Comparison of ENCODE assay signal across 13 cellular contexts in the genomic region with DNA sequence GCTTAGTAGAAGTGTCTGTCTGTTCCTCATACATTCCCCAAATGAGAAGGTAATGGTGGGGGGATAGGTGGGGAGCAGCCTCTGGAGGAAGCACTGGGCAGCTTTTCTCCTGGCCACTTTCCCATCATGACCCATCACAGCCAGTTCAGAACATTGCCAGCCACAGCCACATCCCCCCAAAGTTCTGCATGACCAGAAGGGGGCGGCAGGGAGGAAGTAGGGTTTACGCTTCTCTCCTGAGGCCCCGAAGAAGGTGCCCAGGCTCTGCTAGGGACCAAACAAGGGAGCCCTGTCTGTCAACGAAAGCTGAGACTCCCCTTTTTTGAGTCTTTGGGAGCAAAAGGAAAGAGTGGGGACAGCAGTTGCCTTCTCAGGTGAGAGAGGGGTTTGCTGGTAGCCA. TPM values are rescaled to one million over a fixed set of nuclear protein-coding genes. Genes with fewer than 3 reads are reported as not detected.
DNase-seq lines count a peak whose midpoint lies in the region; ATAC-seq, FAIRE-seq and TF ChIP-seq lines count a peak whose summit lies in the region.
"Had no signal": no experiment of that assay in that cellular context is flagged by ENCODE, and none has a peak within 500 bp of the region (broad histone marks: within the 10 kb centered on the region; RNA-seq: fewer than 3 reads in every experiment).

No MANE protein-coding gene starts in this region.

- WGBS in psoas muscle, 3 donors = 40 to 64% (median 48%) methylated on average over 4 of the region's 4 CpGs

- FAIRE-seq in bronchial epithelial cell (lab: Jason Lieb, UNC) = no peak

- H4K20me1 ChIP-seq in Karpas-422 (ENCODE audit: insufficient read depth, low read depth, low read length) = no peaks in the 10 kb centered on the region

- H3K79me2 ChIP-seq in Karpas-422 (ENCODE audit: low read length) = no peaks in the 10 kb centered on the region

- H3K9ac ChIP-seq in Karpas-422 (ENCODE audit: low read length) = no peak overlapping the region
- H3K9ac ChIP-seq: BLaER1 treated with 17β-estradiol and CSF1 and Interleukin-3, amounts not matched to agents 10 nM and 100 nM had no signal

- H3K4me1 ChIP-seq in Karpas-422 (ENCODE audit: low read length) = no peaks in the 10 kb centered on the region
- peaks cover 83% of the 10 kb centered on the region for H3K4me1 ChIP-seq in psoas muscle
- peaks cover 3% of the 10 kb centered on the region for H3K4me1 ChIP-seq in mucosa of descending colon (ENCODE audit: low read depth)

- TF ChIP-seq CTCF in bronchial epithelial cell (IDR thresholded peaks at IDR 0.05; ENCODE audit: insufficient read depth, low read length, severe bottlenecking) (peak; percentile 18), psoas muscle (IDR thresholded peaks at IDR 0.05) (peak; percentile 16), mucosa of descending colon (IDR thresholded peaks at IDR 0.05) (no peak)

- no peak overlapping the region for H3K4me3 ChIP-seq in Karpas-422 (ENCODE audit: low read length)
- H3K4me3 ChIP-seq in bronchial epithelial cell (ENCODE audit: low read depth, low read length) = no peak overlapping the region
- no peak overlapping the region for H3K4me3 ChIP-seq in psoas muscle
- H3K4me3 ChIP-seq in mucosa of descending colon = no peak overlapping the region
- H3K4me3 ChIP-seq: BLaER1 treated with 17β-estradiol and CSF1 and Interleukin-3, amounts not matched to agents 10 nM and 100 nM had no signal

- no peaks in the 10 kb centered on the region for H3K27me3 ChIP-seq in Karpas-422 (ENCODE audit: low read length)
- H3K27me3 ChIP-seq in bronchial epithelial cell (ENCODE audit: control insufficient read depth, insufficient read depth, low read length) = peaks cover 1% of the 10 kb centered on the region
- H3K27me3 ChIP-seq in psoas muscle (ENCODE audit: insufficient read depth in 3 of 3, low read length in 2 of 3) = no peaks in the 10 kb centered on the region

- H3K9me3 ChIP-seq in Karpas-422 (ENCODE audit: low read length) (no peaks in the 10 kb centered on the region), psoas muscle (no peaks in the 10 kb centered on the region), mucosa of descending colon (no peaks in the 10 kb centered on the region)
- H3K9me3 ChIP-seq: BLaER1 treated with 17β-estradiol and CSF1 and Interleukin-3, amounts not matched to agents 10 nM and 100 nM had no signal

- H3K27ac ChIP-seq in Karpas-422 (ENCODE audit: low read length) (no peak overlapping the region), psoas muscle (peak overlapping the region; percentile 89)
- H3K27ac ChIP-seq: BLaER1 treated with 17β-estradiol and CSF1 and Interleukin-3, amounts not matched to agents 10 nM and 100 nM had no signal

- ATAC-seq in psoas muscle (no peak), mucosa of descending colon (no peak), GM18511 (IDR thresholded peaks at IDR 0.05; ENCODE audit: unreplicated experiment) (no peak)
- ATAC-seq: naive thymus-derived CD8-positive, alpha-beta T cell had no signal

- DNase-seq in NCI-H510A treated with DMSO at 0.1 percent for 48 hours (lab: John Stamatoyannopoulos, UW) = peak; percentile 24
- DNase-seq in NCI-H510A (lab: John Stamatoyannopoulos, UW) = no peak
- peak; percentile 75 for DNase-seq in Karpas-422
- no peak for DNase-seq in bronchial epithelial cell (ENCODE audit: low read depth)
- DNase-seq in psoas muscle = no peak
- DNase-seq in mucosa of descending colon = no peak
- no peak for DNase-seq in NCI-H1930 (lab: John Stamatoyannopoulos, UW)
- DNase-seq: activated B cell treated with CpG ODN at 0.5 μM for 24 hours; effector CD8-positive, alpha-beta T cell; NCI-H1105 treated with DMSO at 0.1 percent for 48 hours had no signal

- H3K4me2 ChIP-seq in Karpas-422 (ENCODE audit: low read depth, low read length, poor library complexity, severe bottlenecking) = no peak overlapping the region
- H3K4me2 ChIP-seq: BLaER1 treated with 17β-estradiol and CSF1 and Interleukin-3, amounts not matched to agents 10 nM and 100 nM had no signal

- H2AFZ ChIP-seq in Karpas-422 (ENCODE audit: low read length) = no peak overlapping the region

- no peaks in the 10 kb centered on the region for H3K9me2 ChIP-seq in Karpas-422 (replicated peaks; ENCODE audit: insufficient read depth, low read length)

- intact Hi-C loops in psoas muscle (cut with DNase I) (loop anchor here in 1 of 2 donors (10.0 kb wide), 1 partner anchor 1027 kb away; no protein-coding TSS in a partner anchor), mucosa of descending colon (cut with DNase I, micrococcal nuclease) (loop anchor here in 1 of 2 donors (10.0 kb wide), 1 partner anchor 1027 kb away; no protein-coding TSS in a partner anchor)

- no peaks in the 10 kb centered on the region for H3K36me3 ChIP-seq in Karpas-422 (ENCODE audit: insufficient read depth, low read length)
- no peaks in the 10 kb centered on the region for H3K36me3 ChIP-seq in bronchial epithelial cell (ENCODE audit: control insufficient read depth, insufficient read depth, low read length)
- H3K36me3 ChIP-seq in psoas muscle (ENCODE audit: insufficient read depth in 1 of 2, low read depth in 1 of 2) = peaks cover 0 to 30% of the 10 kb centered on the region in 2 donors
- no peaks in the 10 kb centered on the region for H3K36me3 ChIP-seq in mucosa of descending colon (ENCODE audit: low read depth)
- H3K36me3 ChIP-seq: BLaER1 treated with 17β-estradiol and CSF1 and Interleukin-3, amounts not matched to agents 10 nM and 100 nM had no signal

RNA-seq across cellular contexts. Expression of gene IGFBP5, which starts 7.7 kb away (rescaled TPM):
- not detected in 2 replicates for total RNA-seq in Karpas-422 (2014; rRNA removed; shearing (Covaris generic); ENCODE audit: low replicate concordance)
- total RNA-seq in bronchial epithelial cell (0.51 and 9.2 TPM in 2 replicates), psoas muscle (100 to 1,000 TPM; 216 to 451 (median 286) TPM), mucosa of descending colon (100 to 1,000 TPM in 1 of 3 donors, 10 to 100 TPM in 2; 36.4 to 628 (median 95.9) TPM)
- polyA plus RNA-seq in psoas muscle = 100 to 1,000 TPM in 1 of 3 donors, 10 to 100 TPM in 2; 44.9 to 210 (median 56.1) TPM
- total RNA-seq: activated B cell treated with CpG ODN at 0.5 μM for 24 hours; naive thymus-derived CD8-positive, alpha-beta T cell had no signal
- polyA plus RNA-seq: naive thymus-derived CD8-positive, alpha-beta T cell had no signal

RNA-seq across cellular contexts. Expression of gene IGFBP2, which starts 54.4 kb away (rescaled TPM):
- total RNA-seq in Karpas-422 (2014; rRNA removed; shearing (Covaris generic); ENCODE audit: low replicate concordance) = not detected in 2 replicates
- total RNA-seq in bronchial epithelial cell (41.1 and 329 TPM in 2 replicates), psoas muscle (10 to 100 TPM in 3 of 4 donors, 1 to 10 TPM in 1; 9.4 to 25.5 (median 14.7) TPM), mucosa of descending colon (10 to 100 TPM; 26.7 to 62.1 (median 57.2) TPM)
- 10 to 100 TPM in 2 of 3 donors, 1 to 10 TPM in 1; 8.2 to 33.2 (median 10.0) TPM for polyA plus RNA-seq in psoas muscle
- total RNA-seq: activated B cell treated with CpG ODN at 0.5 μM for 24 hours; naive thymus-derived CD8-positive, alpha-beta T cell had no signal

Comparison
In these comparisons a context has a peak if more than half of its experiments do, and no peak if none do; other contexts are left out.
1. DNase-seq: peak in NCI-H510A treated with DMSO at 0.1 percent for 48 hours (single experiment) and Karpas-422 (single experiment); none in NCI-H510A (single experiment), bronchial epithelial cell (single experiment), psoas muscle (0 of 2), mucosa of descending colon (0 of 3) and NCI-H1930 (0 of 2).
2. RNA of gene IGFBP2, which starts 54.4 kb away (total RNA-seq): 26.7 to 62.1 TPM in mucosa of descending colon, 41.1 to 329 TPM in bronchial epithelial cell and 9.4 to 25.5 TPM in psoas muscle; not detected in Karpas-422; every median in the first group is over 10 times any median in the second.